ENCODE assay signal across 26 cellular contexts in the genomic region with DNA sequence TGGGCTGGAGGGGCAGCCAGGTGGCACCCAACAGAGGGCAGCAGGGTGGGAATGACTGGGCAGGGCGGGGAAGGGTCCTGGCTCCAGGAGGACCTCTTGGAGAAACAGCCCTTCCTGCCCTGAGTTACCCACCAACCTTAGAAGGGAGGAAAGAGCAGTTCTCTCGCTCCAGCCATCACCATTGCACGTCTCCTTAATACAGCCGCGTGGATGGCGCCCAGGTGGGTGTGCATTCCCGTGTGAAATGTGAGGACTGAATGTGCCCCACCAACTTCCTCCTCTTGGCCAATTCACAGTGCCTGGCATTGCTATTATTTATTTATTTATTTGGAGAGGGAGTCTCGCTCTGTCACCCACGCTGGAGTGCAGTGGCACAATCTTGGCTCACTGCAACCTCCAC.
"Had no signal": no experiment of that assay in that cellular context is flagged by ENCODE, and none has a peak within 500 bp of the region (broad histone marks: within the 10 kb centered on the region; RNA-seq: fewer than 3 reads in every experiment).

No MANE protein-coding gene starts in this region.

- H3K4me1 Mint-ChIP-seq: natural killer cell; neural progenitor cell; stimulated activated effector memory CD8-positive, alpha-beta T cell treated with anti-CD3 and anti-CD28 coated beads, Interleukin-12 subunit alpha, Interleukin-12 subunit beta, amount 100 ng/mL, for 72 hours; stimulated activated naive B cell treated with anti-CD40 and anti-IgM and Interleukin-4, amounts not matched to agents 10 μg/mL and 1 μg/mL and 100 μg/mL, for 72 hours had no signal

- H3K9ac ChIP-seq: neural progenitor cell, parathyroid adenoma had no signal

- H3K36me3 Mint-ChIP-seq: neural progenitor cell; stimulated activated effector memory CD8-positive, alpha-beta T cell treated with anti-CD3 and anti-CD28 coated beads, Interleukin-12 subunit alpha, Interleukin-12 subunit beta, amount 100 ng/mL, for 72 hours; stimulated activated naive B cell treated with anti-CD40 and anti-IgM and Interleukin-4, amounts not matched to agents 10 μg/mL and 1 μg/mL and 100 μg/mL, for 72 hours had no signal

- H3K4me1 ChIP-seq: neural progenitor cell, parathyroid adenoma, prostate gland, right lobe of liver, stomach, thyroid gland, tibial nerve, upper lobe of left lung, vagina had no signal

- H3K36me3 ChIP-seq: neural progenitor cell, ovary, prostate gland, right lobe of liver, sigmoid colon, stomach, thoracic aorta, thyroid gland, tibial nerve, upper lobe of left lung, vagina had no signal

- DNase-seq: natural killer cell; occipital lobe; ovary; right cardiac atrium; right lobe of liver; sigmoid colon; small intestine; stimulated activated CD4-positive, alpha-beta T cell treated with anti-CD3 and anti-CD28 coated beads, Interleukin-15, amount 100 ng/mL, for 24 hours; stimulated activated CD4-positive, alpha-beta T cell treated with anti-CD3 and anti-CD28 coated beads, Interleukin-2, amount 100 ng/mL, for 24 hours; stimulated activated CD4-positive, alpha-beta T cell treated with anti-CD3 and anti-CD28 coated beads, Interleukin-2, amount 100 ng/mL, for 48 hours; stimulated activated CD4-positive, alpha-beta T cell treated with anti-CD3 and anti-CD28 coated beads, Interleukin-4, amount 100 ng/mL, for 24 hours; stimulated activated naive B cell treated with anti-CD40 and anti-IgM and Interleukin-4, amounts not matched to agents 10 μg/mL and 1 μg/mL and 100 μg/mL, for 72 hours; stimulated activated naive CD4-positive, alpha-beta T cell treated with Interleukin-2 at 50 U/mL for 16 hours; stomach; thyroid gland; trophoblast cell had no signal

- H3K27me3 ChIP-seq: neural progenitor cell, ovary, right lobe of liver, sigmoid colon, stomach, thyroid gland, tibial nerve, upper lobe of left lung, vagina had no signal

- ATAC-seq: natural killer cell; right cardiac atrium; stimulated activated effector memory CD8-positive, alpha-beta T cell treated with anti-CD3 and anti-CD28 coated beads, Interleukin-12 subunit alpha, Interleukin-12 subunit beta, amount 100 ng/mL, for 72 hours; stimulated activated naive B cell treated with anti-CD40 and anti-IgM and Interleukin-4, amounts not matched to agents 10 μg/mL and 1 μg/mL and 100 μg/mL, for 72 hours had no signal

- H3K9me3 ChIP-seq: ovary, prostate gland, right lobe of liver, sigmoid colon, stomach, thoracic aorta, thyroid gland, upper lobe of left lung, vagina had no signal

- H3K27ac Mint-ChIP-seq: natural killer cell; nephron; neural progenitor cell; stimulated activated effector memory CD8-positive, alpha-beta T cell treated with anti-CD3 and anti-CD28 coated beads, Interleukin-12 subunit alpha, Interleukin-12 subunit beta, amount 100 ng/mL, for 72 hours; stimulated activated naive B cell treated with anti-CD40 and anti-IgM and Interleukin-4, amounts not matched to agents 10 μg/mL and 1 μg/mL and 100 μg/mL, for 72 hours; stimulated activated naive CD8-positive, alpha-beta T cell treated with anti-CD3 and anti-CD28 coated beads, Interleukin-15, Interleukin-2, amounts not matched to agents 100 ng/mL and 50 ng/mL, for 24 hours had no signal

- H3K27ac ChIP-seq: neural progenitor cell, ovary, parathyroid adenoma, prostate gland, right lobe of liver, sigmoid colon, stomach, thoracic aorta, thyroid gland, tibial nerve, upper lobe of left lung, vagina had no signal

- H3K79me2 ChIP-seq: parathyroid adenoma had no signal

- H3K4me3 ChIP-seq: neural progenitor cell, ovary, prostate gland, right lobe of liver, sigmoid colon, stomach, thoracic aorta, thyroid gland, tibial nerve, upper lobe of left lung, vagina had no signal

- H3K4me2 ChIP-seq: neural progenitor cell had no signal

- H3K4me3 Mint-ChIP-seq: natural killer cell; nephron; neural progenitor cell; stimulated activated effector memory CD8-positive, alpha-beta T cell treated with anti-CD3 and anti-CD28 coated beads, Interleukin-12 subunit alpha, Interleukin-12 subunit beta, amount 100 ng/mL, for 72 hours; stimulated activated naive B cell treated with anti-CD40 and anti-IgM and Interleukin-4, amounts not matched to agents 10 μg/mL and 1 μg/mL and 100 μg/mL, for 72 hours; stimulated activated naive CD8-positive, alpha-beta T cell treated with anti-CD3 and anti-CD28 coated beads, Interleukin-15, Interleukin-2, amounts not matched to agents 100 ng/mL and 50 ng/mL, for 24 hours had no signal

- H2AFZ ChIP-seq: neural progenitor cell, parathyroid adenoma had no signal
